In genomic region chr1:63203641-63204040, GRCh38 we compare ENCODE assay signal across 35 cellular contexts.
"Had no signal": no experiment of that assay in that cellular context is flagged by ENCODE, and none has a peak within 500 bp of the region (broad histone marks: within the 10 kb centered on the region; RNA-seq: fewer than 3 reads in every experiment).

No MANE protein-coding gene starts in this region.

- H3K27ac ChIP-seq: KMS-11 had no signal

- DNase-seq: Karpas-422, Kasumi-1, MG63, MM.1S, MV-4-11, NCI-H1048, NCI-H1092, NCI-H1092 treated with DMSO at 0.1 percent for 48 hours, NCI-H1105, NCI-H1105 treated with DMSO at 0.1 percent for 48 hours, NCI-H1417, NCI-H1417 treated with DMSO at 0.1 percent for 48 hours, NCI-H1436, NCI-H1436 treated with DMSO at 0.1 percent for 48 hours, NCI-H146, NCI-H1694, NCI-H1694 treated with DMSO at 0.1 percent for 48 hours, NCI-H187, NCI-H187 treated with DMSO at 0.1 percent for 48 hours, NCI-H1930, NCI-H2029, NCI-H2029 treated with DMSO at 0.1 percent for 48 hours, NCI-H2081, NCI-H2081 treated with DMSO at 0.1 percent for 48 hours, NCI-H2107, NCI-H2171, NCI-H2171 treated with DMSO at 0.1 percent for 48 hours, NCI-H2227 treated with DMSO at 0.1 percent for 48 hours, NCI-H226, NCI-H345, NCI-H446, NCI-H446 treated with DMSO at 0.1 percent for 48 hours, NCI-H510A, NCI-H510A treated with DMSO at 0.1 percent for 48 hours had no signal

- H3K9me3 ChIP-seq: MG63 had no signal

- H3K4me3 ChIP-seq: MG63 had no signal

- H3K36me3 ChIP-seq: MG63 had no signal

- H3K4me2 ChIP-seq: KMS-11 had no signal
